12 cellular contexts compared by ENCODE assay signal in the genomic region with DNA sequence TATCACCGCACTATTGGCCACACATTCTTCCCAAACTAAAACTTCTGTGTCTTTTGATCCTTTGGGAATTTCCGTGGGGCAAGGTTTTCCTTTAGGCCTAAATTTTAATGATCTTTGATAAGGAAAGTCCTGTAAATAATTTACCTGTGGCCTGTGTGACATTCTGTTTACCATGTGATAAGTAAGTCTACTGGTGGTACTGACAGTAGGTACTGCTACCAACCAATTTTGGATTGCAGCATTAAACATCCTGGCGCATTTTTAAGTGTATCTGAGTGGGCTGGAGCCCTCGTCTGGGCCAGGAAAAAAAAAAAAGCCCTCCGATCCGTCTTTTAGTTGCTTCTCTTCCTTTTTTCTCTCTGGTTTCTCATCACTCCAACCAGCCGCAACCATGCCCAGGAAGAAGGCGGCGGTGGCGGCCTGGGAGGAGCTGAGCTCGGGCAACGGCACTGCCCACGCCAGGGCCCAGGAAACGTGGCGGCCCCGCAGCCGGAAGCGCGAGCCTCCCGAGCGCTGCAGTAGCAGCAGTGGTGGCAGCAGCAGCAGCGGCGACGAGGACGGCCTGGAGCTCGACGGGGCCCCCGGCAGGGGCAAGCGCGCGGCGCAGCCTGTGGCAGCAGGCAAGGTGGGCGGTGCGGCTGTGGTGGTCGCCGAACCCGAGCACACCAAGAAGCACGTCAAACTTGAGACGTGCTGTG. TPM values are rescaled to one million over a fixed set of nuclear protein-coding genes. Genes with fewer than 3 reads are reported as not detected.
A peak's percentile ranks its signal among the peaks of the same experiment; 100 is the strongest.
DNase-seq lines count a peak whose midpoint lies in the region; ATAC-seq, FAIRE-seq and TF ChIP-seq lines count a peak whose summit lies in the region.
"Had no signal": no experiment of that assay in that cellular context is flagged by ENCODE, and none has a peak within 500 bp of the region (broad histone marks: within the 10 kb centered on the region; RNA-seq: fewer than 3 reads in every experiment).

No MANE protein-coding gene starts in this region.

- TF ChIP-seq CTCF in left ventricle myocardium inferior (IDR thresholded peaks at IDR 0.05; ENCODE audit: borderline replicate concordance) (no peak), tibial artery (IDR thresholded peaks at IDR 0.05) (no peak)

- H3K36me3 Mint-ChIP-seq in naive thymus-derived CD8-positive, alpha-beta T cell = no peaks in the 10 kb centered on the region

- ATAC-seq in Right ventricle myocardium superior (ENCODE audit: poor library complexity) (no peak), HG02798 (IDR thresholded peaks at IDR 0.05; ENCODE audit: poor library complexity, unreplicated experiment) (no peak)
- peak; percentile 96 to 98 for ATAC-seq in naive thymus-derived CD8-positive, alpha-beta T cell
- ATAC-seq: Panc1 had no signal

- FAIRE-seq in frontal cortex (lab: Jason Lieb, UNC) = no peak

- H3K4me3 Mint-ChIP-seq in naive thymus-derived CD8-positive, alpha-beta T cell = peak overlapping the region; percentile 68 to 89 (median 80)

- no peaks in the 10 kb centered on the region for H3K27me3 Mint-ChIP-seq in naive thymus-derived CD8-positive, alpha-beta T cell

- H3K4me1 Mint-ChIP-seq in naive thymus-derived CD8-positive, alpha-beta T cell = peaks cover 3 to 13% (median 5%) of the 10 kb centered on the region in 4 donors

- peaks cover 0 to 3% (median 0%) of the 10 kb centered on the region in 9 donors for H3K9me3 Mint-ChIP-seq in naive thymus-derived CD8-positive, alpha-beta T cell

- H3K4me1 ChIP-seq in left ventricle myocardium inferior (no peaks in the 10 kb centered on the region), tibial artery (no peaks in the 10 kb centered on the region)
- H3K4me1 ChIP-seq: ascending aorta had no signal

- H3K36me3 ChIP-seq in left ventricle myocardium inferior (no peaks in the 10 kb centered on the region), tibial artery (no peaks in the 10 kb centered on the region)
- H3K36me3 ChIP-seq: ascending aorta had no signal

- DNase-seq in Right ventricle myocardium superior (peak; percentile 66), left ventricle myocardium inferior (no peak), tibial artery (no peak), frontal cortex (ENCODE audit: low spot score in 2 of 2) (no peak), NCI-H1105 (lab: John Stamatoyannopoulos, UW) (no peak)
- DNase-seq in activated gamma-delta T cell treated with anti-CD3 and anti-CD28 coated beads, Interleukin-2, amount 50 U/mL, for 16 hours (ENCODE audit: low read depth) = peak; percentile 18
- peak in 9 of 10 donors; percentile 25 to 68 (median 49) for DNase-seq in naive thymus-derived CD8-positive, alpha-beta T cell
- DNase-seq: posterior cingulate gyrus had no signal

- POLR2A ChIA-PET in naive thymus-derived CD8-positive, alpha-beta T cell (lab: Charles Lee) = interaction anchor here (0.8 to 1.9 kb wide), 6 partner anchors 28 to 511 kb away, joined by 3 to 10 read pairs (median 4); a partner anchor contains a TSS

- no peaks in the 10 kb centered on the region for H3K27me3 ChIP-seq in left ventricle myocardium inferior (ENCODE audit: low read depth)
- no peaks in the 10 kb centered on the region for H3K27me3 ChIP-seq in tibial artery
- H3K27me3 ChIP-seq: ascending aorta had no signal

- peak overlapping the region; percentile 83 to 96 (median 93) for H3K27ac Mint-ChIP-seq in naive thymus-derived CD8-positive, alpha-beta T cell

- H3K4me3 ChIP-seq in left ventricle myocardium inferior (no peak overlapping the region), tibial artery (peak overlapping the region; percentile 7 to 14)

- H3K27ac ChIP-seq in left ventricle myocardium inferior (replicated peaks) = no peak overlapping the region
- no peak overlapping the region for H3K27ac ChIP-seq in tibial artery
- H3K27ac ChIP-seq: ascending aorta had no signal

- intact Hi-C loops in Right ventricle myocardium superior (cut with DNase I) = no loop called here
- intact Hi-C loops in left ventricle myocardium inferior (cut with micrococcal nuclease) = no loop called here
- intact Hi-C loops in tibial artery (cut with DNase I; ENCODE audit: low total_unique reads) = no loop called here

- no peaks in the 10 kb centered on the region for H3K9me3 ChIP-seq in left ventricle myocardium inferior (replicated peaks)
- H3K9me3 ChIP-seq in tibial artery = no peaks in the 10 kb centered on the region
- H3K9me3 ChIP-seq: ascending aorta had no signal

RNA-seq across cellular contexts. Expression of a gene that starts 33.6 kb away (rescaled TPM):
- total RNA-seq in Right ventricle myocardium superior (4.1 TPM), left ventricle myocardium inferior (4.6 TPM), frontal cortex (33.4 TPM)
- 1 to 10 TPM; 2.8 to 7.5 TPM for total RNA-seq in naive thymus-derived CD8-positive, alpha-beta T cell
- 10 to 100 TPM in 1 of 3 donors, 1 to 10 TPM in 2; 5.1 to 13.3 (median 6.0) TPM for polyA plus RNA-seq in naive thymus-derived CD8-positive, alpha-beta T cell

RNA-seq across cellular contexts. Expression of a gene that starts 47.9 kb away (rescaled TPM):
- total RNA-seq in Right ventricle myocardium superior (not detected), left ventricle myocardium inferior (not detected), frontal cortex (not detected)
- not detected for total RNA-seq in naive thymus-derived CD8-positive, alpha-beta T cell
- not detected for polyA plus RNA-seq in naive thymus-derived CD8-positive, alpha-beta T cell
- total RNA-seq: ascending aorta, glomerular endothelial cell had no signal

Comparison
In these comparisons a context has a peak if more than half of its experiments do, and no peak if none do; other contexts are left out.
1. DNase-seq: peak in Right ventricle myocardium superior (single experiment), activated gamma-delta T cell treated with anti-CD3 and anti-CD28 coated beads, Interleukin-2, amount 50 U/mL, for 16 hours (single experiment) and naive thymus-derived CD8-positive, alpha-beta T cell (9 of 10); none in left ventricle myocardium inferior (single experiment), tibial artery (0 of 2), frontal cortex (0 of 2) and NCI-H1105 (single experiment).
2. ATAC-seq: peak in naive thymus-derived CD8-positive, alpha-beta T cell (2 of 2); none in Right ventricle myocardium superior (single experiment) and HG02798 (single experiment).